ENCODE assay signal across 34 cellular contexts in the genomic region with DNA sequence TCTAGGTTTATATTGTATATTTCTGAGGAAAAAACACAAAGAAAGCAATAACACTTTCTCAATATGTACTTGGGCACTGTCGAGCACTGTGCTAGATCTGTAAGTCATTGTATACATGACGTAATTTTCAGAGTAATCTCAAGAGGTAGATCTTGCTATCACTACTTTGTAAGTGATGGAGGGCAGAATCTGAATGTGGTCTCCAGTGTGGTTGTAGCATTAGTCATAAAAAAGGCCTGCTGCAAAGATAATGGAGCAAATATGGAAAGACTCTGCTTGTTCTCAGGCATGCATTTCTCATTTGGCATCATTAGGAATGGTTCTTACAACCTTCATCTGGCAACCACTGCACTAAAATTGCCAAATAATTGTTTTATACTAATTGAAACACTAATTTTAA.
DNase-seq lines count a peak whose midpoint lies in the region; ATAC-seq, FAIRE-seq and TF ChIP-seq lines count a peak whose summit lies in the region.
"Had no signal": no experiment of that assay in that cellular context is flagged by ENCODE, and none has a peak within 500 bp of the region (broad histone marks: within the 10 kb centered on the region; RNA-seq: fewer than 3 reads in every experiment).

No MANE protein-coding gene starts in this region.

- H3K4me3 ChIP-seq in astrocyte (ENCODE audit: insufficient read depth, low read depth, low read length) (no peak overlapping the region), foreskin fibroblast (ENCODE audit: low read depth in 1 of 2, low read length in 2 of 2) (no peak overlapping the region), vagina (no peak overlapping the region)
- H3K4me3 ChIP-seq: esophagus muscularis mucosa, left ventricle myocardium inferior, Peyer's patch, SJCRH30, testis had no signal

- ATAC-seq in GM18909 (IDR thresholded peaks at IDR 0.05; ENCODE audit: poor library complexity, unreplicated experiment), result no peak
- ATAC-seq: activated CD4-positive, CD25-positive, alpha-beta regulatory T cell treated with anti-CD3 and anti-CD28 coated beads, Interleukin-2, amount 50 U/mL, for 24 hours; naive thymus-derived CD4-positive, alpha-beta T cell had no signal

- no peak for TF ChIP-seq CTCF in astrocyte (IDR thresholded peaks at IDR 0.05; ENCODE audit: insufficient read depth, low read depth, low read length)
- TF ChIP-seq CTCF in foreskin fibroblast (IDR thresholded peaks at IDR 0.05; ENCODE audit: low read depth, low read length), result no peak
- TF ChIP-seq CTCF in vagina (IDR thresholded peaks at IDR 0.05), result no peak

- H3K9ac ChIP-seq in astrocyte (ENCODE audit: low read length), result no peak overlapping the region

- H2AFZ ChIP-seq in astrocyte (ENCODE audit: low read depth, low read length), result no peak overlapping the region

- no peaks in the 10 kb centered on the region for H3K9me3 ChIP-seq in astrocyte (ENCODE audit: insufficient read depth, low read depth, low read length)
- H3K9me3 ChIP-seq in vagina, result no peaks in the 10 kb centered on the region
- H3K9me3 ChIP-seq: esophagus muscularis mucosa, left ventricle myocardium inferior, Peyer's patch, SJCRH30, testis had no signal

- H3K4me3 Mint-ChIP-seq in astrocyte (ENCODE audit: unreplicated experiment), result no peak overlapping the region
- H3K4me3 Mint-ChIP-seq: activated CD4-positive, alpha-beta memory T cell treated with anti-CD3 and anti-CD28 coated beads, Interleukin-2, amount 10 ng/mL, durations not matched to agents 7 days and 5 days; activated naive CD8-positive, alpha-beta T cell; central memory CD8-positive, alpha-beta T cell; mesothelial cell of epicardium; naive thymus-derived CD4-positive, alpha-beta T cell had no signal

- no peak overlapping the region for H3K27ac Mint-ChIP-seq in astrocyte (ENCODE audit: unreplicated experiment)
- H3K27ac Mint-ChIP-seq: activated CD4-positive, alpha-beta memory T cell treated with anti-CD3 and anti-CD28 coated beads, Interleukin-2, amount 10 ng/mL, durations not matched to agents 7 days and 5 days; activated naive CD8-positive, alpha-beta T cell; activated T-helper 2 cell treated with anti-CD3 and anti-CD28 coated beads, Interferon-gamma antibody, Interleukin-2, Interleukin-4, amounts not matched to agents 10 μg/mL and 5 μg/mL and 100 μg/mL, durations not matched to agents 14 hours and 24 hours and 36 hours; mesothelial cell of epicardium; naive thymus-derived CD4-positive, alpha-beta T cell had no signal

- H3K27ac ChIP-seq in astrocyte (ENCODE audit: low read depth, low read length) (no peak overlapping the region), vagina (no peak overlapping the region)
- H3K27ac ChIP-seq: esophagus muscularis mucosa, left ventricle myocardium inferior, Peyer's patch, SJCRH30, testis had no signal

- no peaks in the 10 kb centered on the region for H3K36me3 Mint-ChIP-seq in astrocyte (ENCODE audit: low read depth, unreplicated experiment)
- H3K36me3 Mint-ChIP-seq: activated naive CD8-positive, alpha-beta T cell; mesothelial cell of epicardium; naive thymus-derived CD4-positive, alpha-beta T cell had no signal

- TF ChIP-seq POLR2A in vagina (IDR thresholded peaks at IDR 0.05), result no peak

- no peaks in the 10 kb centered on the region for H3K27me3 Mint-ChIP-seq in astrocyte (ENCODE audit: low read depth, unreplicated experiment)
- H3K27me3 Mint-ChIP-seq: activated CD4-positive, alpha-beta memory T cell treated with anti-CD3 and anti-CD28 coated beads, Interleukin-2, amount 10 ng/mL, durations not matched to agents 7 days and 5 days; activated naive CD8-positive, alpha-beta T cell; central memory CD8-positive, alpha-beta T cell; naive thymus-derived CD4-positive, alpha-beta T cell had no signal

- H3K4me2 ChIP-seq in astrocyte (ENCODE audit: low read length), result no peak overlapping the region

- no peaks in the 10 kb centered on the region for H3K79me2 ChIP-seq in astrocyte (ENCODE audit: insufficient read depth, low read length)

- no peaks in the 10 kb centered on the region for H3K27me3 ChIP-seq in astrocyte (ENCODE audit: insufficient read depth, low read length)
- no peaks in the 10 kb centered on the region for H3K27me3 ChIP-seq in vagina
- H3K27me3 ChIP-seq: esophagus muscularis mucosa, Peyer's patch, SJCRH30, testis had no signal

- H3K36me3 ChIP-seq in astrocyte (ENCODE audit: insufficient read depth, low read length) (no peaks in the 10 kb centered on the region), vagina (no peaks in the 10 kb centered on the region)
- H3K36me3 ChIP-seq: esophagus muscularis mucosa, left ventricle myocardium inferior, Peyer's patch, SJCRH30 had no signal

- DNase-seq in AG08396 (ENCODE audit: low spot score) (peak; percentile 13), HCEC 1CT (peak; percentile 19), astrocyte (ENCODE audit: low read depth) (peak; percentile 93), foreskin fibroblast (peak; percentile 33 to 59), vagina (ENCODE audit: extremely low spot score in 2 of 2) (no peak), NOMO-1 treated with dmso at 0.1 percent for 144 hours (lab: John Stamatoyannopoulos, UW; ENCODE audit: unreplicated experiment) (no peak)
- DNase-seq in activated CD4-positive, alpha-beta T cell treated with anti-CD3 and anti-CD28 coated beads for 4 hours, result no peak
- DNase-seq: activated CD4-positive, alpha-beta memory T cell treated with anti-CD3 and anti-CD28 coated beads, Interleukin-2, amount 10 ng/mL, durations not matched to agents 7 days and 5 days; activated CD8-positive, alpha-beta memory T cell treated with anti-CD3 and anti-CD28 coated beads, Interleukin-2, amount 50 U/mL, for 48 hours; aorta; C1 segment of cervical spinal cord; COR-L47; dermis blood vessel endothelial cell; DMS79; islet precursor cell; left ventricle myocardium inferior; naive thymus-derived CD4-positive, alpha-beta T cell; NCI-H1105; NCI-H187 treated with DMSO at 0.1 percent for 48 hours; NCI-H2171 treated with DMSO at 0.1 percent for 48 hours; NCI-H524; occipital lobe; Peyer's patch; SJCRH30; stimulated activated naive CD4-positive, alpha-beta T cell treated with Interleukin-2 at 50 U/mL for 16 hours; T-helper 1 cell; testis had no signal

- no peak for FAIRE-seq in astrocyte (lab: Jason Lieb, UNC)

- peaks cover 1% of the 10 kb centered on the region for H3K4me1 Mint-ChIP-seq in astrocyte (ENCODE audit: low read depth, unreplicated experiment)
- H3K4me1 Mint-ChIP-seq: activated CD4-positive, alpha-beta memory T cell treated with anti-CD3 and anti-CD28 coated beads, Interleukin-2, amount 10 ng/mL, durations not matched to agents 7 days and 5 days; central memory CD8-positive, alpha-beta T cell; mesothelial cell of epicardium; naive thymus-derived CD4-positive, alpha-beta T cell had no signal

- H4K20me1 ChIP-seq in astrocyte (ENCODE audit: insufficient read depth, low read length), result no peaks in the 10 kb centered on the region

- H3K4me1 ChIP-seq in astrocyte (ENCODE audit: insufficient read depth, low read length) (no peaks in the 10 kb centered on the region), vagina (no peaks in the 10 kb centered on the region)
- H3K4me1 ChIP-seq: esophagus muscularis mucosa, left ventricle myocardium inferior, Peyer's patch, testis had no signal

- no peaks in the 10 kb centered on the region for H3K9me3 Mint-ChIP-seq in astrocyte (ENCODE audit: unreplicated experiment)
- H3K9me3 Mint-ChIP-seq: mesothelial cell of epicardium had no signal

- intact Hi-C loops in vagina (cut with DNase I), result no loop called here

Comparison
In these comparisons a context has a peak if more than half of its experiments do, and no peak if none do; other contexts are left out.
1. DNase-seq: peak in AG08396 (single experiment), HCEC 1CT (single experiment), astrocyte (single experiment) and foreskin fibroblast (2 of 2); none in vagina (0 of 2), NOMO-1 treated with dmso at 0.1 percent for 144 hours (single experiment) and activated CD4-positive, alpha-beta T cell treated with anti-CD3 and anti-CD28 coated beads for 4 hours (0 of 2).